Comparison of ENCODE assay signal across 22 cellular contexts in the genomic region with DNA sequence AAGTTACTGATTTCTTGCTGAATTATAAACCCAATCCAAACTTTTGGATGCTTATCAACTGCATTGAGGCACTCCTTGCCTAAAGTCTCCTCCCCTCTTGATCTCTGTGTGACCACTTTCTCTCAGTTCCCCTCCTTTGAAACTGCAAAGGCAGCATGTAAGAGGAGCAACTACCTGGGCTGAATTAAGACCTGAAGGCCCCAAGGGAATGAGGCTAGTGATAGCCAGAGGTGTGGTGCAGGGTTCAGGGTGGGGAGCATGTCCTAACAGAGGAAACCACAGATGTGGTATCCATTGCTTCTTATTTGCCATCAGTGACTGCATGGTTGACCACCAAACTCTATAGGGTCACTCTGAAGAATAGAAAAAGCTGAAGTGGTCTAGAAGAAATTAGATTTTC.
A peak's percentile ranks its signal among the peaks of the same experiment; 100 is the strongest.
DNase-seq lines count a peak whose midpoint lies in the region; ATAC-seq and TF ChIP-seq lines count a peak whose summit lies in the region.
"Had no signal": no experiment of that assay in that cellular context is flagged by ENCODE, and none has a peak within 500 bp of the region (broad histone marks: within the 10 kb centered on the region; RNA-seq: fewer than 3 reads in every experiment).

No MANE protein-coding gene starts in this region.

- no peak overlapping the region for H3K4me3 ChIP-seq in GM06990 (replicated peaks; ENCODE audit: low read depth, low read length)
- no peak overlapping the region for H3K4me3 ChIP-seq in spleen
- no peak overlapping the region for H3K4me3 ChIP-seq in effector memory CD4-positive, alpha-beta T cell (ENCODE audit: insufficient read depth, low read depth, low read length, poor library complexity, severe bottlenecking)
- H3K4me3 ChIP-seq: adrenal gland, dorsolateral prefrontal cortex, left lung had no signal

- H3K36me3 ChIP-seq in GM06990 (ENCODE audit: control insufficient read depth, insufficient read depth, low read length) (no peaks in the 10 kb centered on the region), spleen (no peaks in the 10 kb centered on the region)
- no peaks in the 10 kb centered on the region for H3K36me3 ChIP-seq in effector memory CD4-positive, alpha-beta T cell (ENCODE audit: control insufficient read depth, insufficient read depth, low read length)
- H3K36me3 ChIP-seq: adrenal gland, left lung had no signal

- peaks cover 0 to 4% (median 0%) of the 10 kb centered on the region in 6 donors for H3K4me1 ChIP-seq in spleen
- no peaks in the 10 kb centered on the region for H3K4me1 ChIP-seq in effector memory CD4-positive, alpha-beta T cell (ENCODE audit: control insufficient read depth, insufficient read depth, low read length, poor library complexity, severe bottlenecking)
- H3K4me1 ChIP-seq: Caco-2, left lung had no signal

- intact Hi-C loops in left cardiac atrium (cut with DNase I) (no loop called here), spleen (cut with DNase I; ENCODE audit: low total_unique reads) (no loop called here)

- no peak for TF ChIP-seq POLR2A in spleen (IDR thresholded peaks at IDR 0.05)

- H3K27ac ChIP-seq in spleen, result no peak overlapping the region
- H3K27ac ChIP-seq in effector memory CD4-positive, alpha-beta T cell (ENCODE audit: insufficient read depth, low read length, poor library complexity, severe bottlenecking), result no peak overlapping the region
- H3K27ac ChIP-seq: 22Rv1, adrenal gland, dorsolateral prefrontal cortex, left lung had no signal

- ATAC-seq in GM19395 (IDR thresholded peaks at IDR 0.05; ENCODE audit: unreplicated experiment), result peak; percentile 52
- ATAC-seq in GM21786 (IDR thresholded peaks at IDR 0.05; ENCODE audit: unreplicated experiment), result peak; percentile 53
- peak; percentile 40 for ATAC-seq in HG03354 (IDR thresholded peaks at IDR 0.05; ENCODE audit: poor library complexity, severe bottlenecking, unreplicated experiment)
- ATAC-seq in left cardiac atrium, result no peak
- ATAC-seq: esophagus mucosa, SK-N-SH treated with all-trans-retinoic acid at 6 μM for 48 hours had no signal

- TF ChIP-seq CTCF in GM06990 (IDR thresholded peaks at IDR 0.05; ENCODE audit: insufficient read depth, low read length, poor library complexity, severe bottlenecking), result no peak
- no peak for TF ChIP-seq CTCF in spleen (IDR thresholded peaks at IDR 0.05 in 8 of 11, conservative IDR thresholded peaks at IDR 0.05 in 3 of 11)

- DNase-seq in GM06990 (ENCODE audit: extremely low read depth, insufficient read length) (peak; percentile 44), left cardiac atrium (no peak), spleen (no peak)
- DNase-seq in stimulated activated CD8-positive, alpha-beta memory T cell treated with anti-CD3 and anti-CD28 coated beads, Interleukin-4, amount 100 ng/mL, for 48 hours, result no peak
- DNase-seq in effector memory CD4-positive, alpha-beta T cell, result no peak
- DNase-seq: activated CD4-positive, CD25-positive, alpha-beta regulatory T cell treated with anti-CD3 and anti-CD28 coated beads, Interleukin-2, amount 50 U/mL, for 72 hours; adrenal gland; Caco-2; dorsolateral prefrontal cortex; GOT3; KG1; left lung; NCI-H2029; NCI-H446 treated with DMSO at 0.1 percent for 48 hours; NK-92 treated with Interleukin-12 subunit alpha and Interleukin-12 subunit beta, amount 100 ng/mL, for 24 hours; stimulated activated CD4-positive, alpha-beta T cell treated with anti-CD3 and anti-CD28 coated beads, Interleukin-12 subunit alpha, Interleukin-12 subunit beta, amount 100 ng/mL, for 4 hours had no signal

- H3K9me3 ChIP-seq in spleen, result no peaks in the 10 kb centered on the region
- H3K9me3 ChIP-seq in effector memory CD4-positive, alpha-beta T cell (ENCODE audit: control insufficient read depth, low read length), result no peaks in the 10 kb centered on the region
- H3K9me3 ChIP-seq: adrenal gland, Caco-2, left lung had no signal

- no peaks in the 10 kb centered on the region for H3K27me3 ChIP-seq in GM06990 (replicated peaks; ENCODE audit: control insufficient read depth, insufficient read depth, low read length)
- H3K27me3 ChIP-seq in spleen (replicated peaks in 1 of 7), result no peaks in the 10 kb centered on the region
- no peaks in the 10 kb centered on the region for H3K27me3 ChIP-seq in effector memory CD4-positive, alpha-beta T cell (replicated peaks; ENCODE audit: control insufficient read depth, insufficient read depth, low read length, poor library complexity, severe bottlenecking)
- H3K27me3 ChIP-seq: adrenal gland, dorsolateral prefrontal cortex, left lung had no signal

Comparison
In these comparisons a context has a peak if more than half of its experiments do, and no peak if none do; other contexts are left out.
1. ATAC-seq: peak in GM19395 (single experiment), GM21786 (single experiment) and HG03354 (single experiment); none in left cardiac atrium (0 of 2).